In the genomic region with DNA sequence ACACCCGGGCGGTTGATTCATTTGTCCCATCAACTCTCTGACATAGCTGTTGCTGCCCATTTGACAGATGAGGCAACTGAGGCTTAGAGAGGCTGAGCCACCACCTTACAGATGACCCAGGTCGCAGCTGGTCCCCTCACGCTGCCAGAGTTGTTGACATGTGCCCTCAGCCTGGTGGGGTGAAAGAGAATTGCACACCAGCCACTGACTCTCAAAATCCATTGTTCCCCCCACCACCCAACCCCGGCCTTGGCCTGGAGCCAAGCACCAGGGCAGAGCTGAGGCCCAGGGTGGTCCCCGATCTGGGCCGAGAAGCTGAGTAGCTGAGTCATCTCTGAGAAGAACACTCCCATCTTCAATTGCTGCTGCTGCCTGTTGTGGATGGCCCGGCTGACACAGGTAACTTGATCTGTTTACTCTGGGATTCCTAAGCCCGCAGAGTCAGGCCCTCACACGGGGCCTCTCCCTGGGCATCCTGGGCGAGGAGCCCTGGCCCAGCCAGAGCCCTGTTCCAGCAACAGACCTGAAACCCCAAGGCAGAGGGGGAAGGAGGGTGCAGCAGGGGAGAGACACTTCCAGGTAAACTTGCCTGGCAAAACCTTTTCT, we compare ENCODE assay signal across 9 cellular contexts. TPM values are rescaled to one million over a fixed set of nuclear protein-coding genes. Genes with fewer than 3 reads are reported as not detected.
DNase-seq lines count a peak whose midpoint lies in the region; ATAC-seq and TF ChIP-seq lines count a peak whose summit lies in the region.
"Had no signal": no experiment of that assay in that cellular context is flagged by ENCODE, and none has a peak within 500 bp of the region (broad histone marks: within the 10 kb centered on the region; RNA-seq: fewer than 3 reads in every experiment).

No MANE protein-coding gene starts in this region.

- peaks cover 9% of the 10 kb centered on the region; the same call in 1 of the 2 replicates for H3F3A ChIP-seq in GM23338 (replicated peaks; ENCODE audit: low read depth)

- no peaks in the 10 kb centered on the region; the same call in 2 of the 3 replicates for H3K9me3 Mint-ChIP-seq in GM23338
- no peaks in the 10 kb centered on the region for H3K9me3 Mint-ChIP-seq in stimulated activated memory B cell treated with anti-CD40 and anti-IgM and Interleukin-4, amounts not matched to agents 10 μg/mL and 1 μg/mL and 100 μg/mL, for 72 hours
- H3K9me3 Mint-ChIP-seq: IgD-negative memory B cell had no signal

- H3K36me3 Mint-ChIP-seq in GM23338 (ENCODE audit: low read depth): 0 out of 3 replicates have a peak, but pooled peaks cover 5% of the 10 kb centered on the region
- no peaks in the 10 kb centered on the region for H3K36me3 Mint-ChIP-seq in stimulated activated memory B cell treated with anti-CD40 and anti-IgM and Interleukin-4, amounts not matched to agents 10 μg/mL and 1 μg/mL and 100 μg/mL, for 72 hours

- H2AFZ ChIP-seq in GM23338: no peak overlapping the region
- no peak overlapping the region for H2AFZ ChIP-seq in osteoblast (ENCODE audit: low read length)

- no peaks in the 10 kb centered on the region for H3K9me2 ChIP-seq in GM23338 (ENCODE audit: insufficient read depth)

- ATAC-seq in GM23338 (peak; percentile 96), HG03342 (IDR thresholded peaks at IDR 0.05; ENCODE audit: unreplicated experiment) (no peak)
- ATAC-seq in stimulated activated memory B cell treated with anti-CD40 and anti-IgM and Interleukin-4, amounts not matched to agents 10 μg/mL and 1 μg/mL and 100 μg/mL, for 72 hours: no peak

- peak overlapping the region; percentile 56 for H3K4me3 Mint-ChIP-seq in GM23338
- no peak overlapping the region for H3K4me3 Mint-ChIP-seq in stimulated activated memory B cell treated with anti-CD40 and anti-IgM and Interleukin-4, amounts not matched to agents 10 μg/mL and 1 μg/mL and 100 μg/mL, for 72 hours

- H3K4me1 Mint-ChIP-seq in GM23338: peaks cover 35% of the 10 kb centered on the region
- peaks cover 29% of the 10 kb centered on the region for H3K4me1 Mint-ChIP-seq in stimulated activated memory B cell treated with anti-CD40 and anti-IgM and Interleukin-4, amounts not matched to agents 10 μg/mL and 1 μg/mL and 100 μg/mL, for 72 hours

- H4K20me1 ChIP-seq in GM23338 (replicated peaks; ENCODE audit: insufficient read depth) (no peaks in the 10 kb centered on the region), osteoblast (ENCODE audit: insufficient read depth, low read length) (peaks cover 18% of the 10 kb centered on the region)

- DNase-seq in GM23338 (ENCODE audit: low spot score) (peak; percentile 93), NCI-H2171 treated with DMSO at 0.1 percent for 48 hours (lab: John Stamatoyannopoulos, UW) (peak; percentile 97), cardiac fibroblast (ENCODE audit: low read depth in 2 of 2) (peak; percentile 53 to 65), osteoblast (ENCODE audit: insufficient read length, low spot score, missing footprints) (peak; percentile 94), OCI-M1 (lab: John Stamatoyannopoulos, UW) (no peak)
- DNase-seq in stimulated activated CD4-positive, alpha-beta T cell treated with anti-CD3 and anti-CD28 coated beads, Interleukin-15, amount 100 ng/mL, for 24 hours: no peak

- no peaks in the 10 kb centered on the region for H3K9me3 ChIP-seq in osteoblast (ENCODE audit: low read depth, low read length)

- peaks cover 23% of the 10 kb centered on the region for H3K27me3 Mint-ChIP-seq in GM23338 (ENCODE audit: insufficient read depth, low read depth, poor library complexity)
- H3K27me3 Mint-ChIP-seq in stimulated activated memory B cell treated with anti-CD40 and anti-IgM and Interleukin-4, amounts not matched to agents 10 μg/mL and 1 μg/mL and 100 μg/mL, for 72 hours: no peaks in the 10 kb centered on the region
- H3K27me3 Mint-ChIP-seq: IgD-negative memory B cell had no signal

- peaks cover 16% of the 10 kb centered on the region for H3K4me1 ChIP-seq in GM23338 (ENCODE audit: insufficient read depth)
- peaks cover 5% of the 10 kb centered on the region for H3K4me1 ChIP-seq in osteoblast (ENCODE audit: insufficient read depth, low read length)

- peak in 1 of 2 experiments; percentile 23; a peak in 1 of 4 replicates for TF ChIP-seq CTCF in GM23338 (conservative IDR thresholded peaks at IDR 0.05; ENCODE audit: low read depth in 2 of 2)
- no peak for TF ChIP-seq CTCF in cardiac fibroblast (IDR thresholded peaks at IDR 0.05; ENCODE audit: low read depth, low read length)
- no peak for TF ChIP-seq CTCF in osteoblast (IDR thresholded peaks at IDR 0.05; ENCODE audit: extremely low read depth, low read depth, low read length)

- H3K79me2 ChIP-seq in GM23338 (replicated peaks; ENCODE audit: insufficient read depth) (peaks cover 39% of the 10 kb centered on the region), osteoblast (ENCODE audit: insufficient read depth, low read length) (no peaks in the 10 kb centered on the region)

- H3K4me3 ChIP-seq in GM23338 (no peak overlapping the region), cardiac fibroblast (replicated peaks in 1 of 2; ENCODE audit: low read depth in 2 of 2, low read length in 2 of 2) (no peak overlapping the region), osteoblast (ENCODE audit: insufficient read depth, low read length) (no peak overlapping the region)

- peak overlapping the region; percentile 99 for H3K27ac Mint-ChIP-seq in GM23338
- no peak overlapping the region for H3K27ac Mint-ChIP-seq in stimulated activated memory B cell treated with anti-CD40 and anti-IgM and Interleukin-4, amounts not matched to agents 10 μg/mL and 1 μg/mL and 100 μg/mL, for 72 hours
- H3K27ac Mint-ChIP-seq: IgD-negative memory B cell had no signal

- no peaks in the 10 kb centered on the region for H3K36me3 ChIP-seq in GM23338 (ENCODE audit: insufficient read depth)
- H3K36me3 ChIP-seq in osteoblast (ENCODE audit: insufficient read depth, low read length): no peaks in the 10 kb centered on the region

- H3K4me2 ChIP-seq in GM23338 (0 out of 2 replicates have a peak overlapping the region, but pooled peaks have one; percentile 42), osteoblast (ENCODE audit: insufficient read depth, low read length) (no peak overlapping the region)

- H3K27ac ChIP-seq in GM23338 (ENCODE audit: low read depth) (peak overlapping the region; percentile 94), osteoblast (ENCODE audit: low read depth, low read length) (no peak overlapping the region)

- no peaks in the 10 kb centered on the region for H3K27me3 ChIP-seq in GM23338 (ENCODE audit: insufficient read depth)
- no peaks in the 10 kb centered on the region for H3K27me3 ChIP-seq in osteoblast (ENCODE audit: insufficient read depth, low read length)

TF ChIP-seq in GM23338, 12 proteins besides CTCF, POLR2A, EP300 and RAD21 (continues in another document):
- no peak for TF ChIP-seq ZNF331 (CRISPR knock-in tag; IDR thresholded peaks at IDR 0.05; ENCODE audit: low read depth)
- TF ChIP-seq POLR2AphosphoS5 (IDR thresholded peaks at IDR 0.05; ENCODE audit: low read depth): no peak

RNA-seq across cellular contexts. Expression of a gene that starts 27.5 kb away (rescaled TPM):
- total RNA-seq in GM23338 (2014; rRNA removed; shearing (Covaris generic)): not detected in 2 replicates
- 1.1 TPM in 1 of 2 replicates, not detected in the other for polyA plus RNA-seq in GM23338 (2016; fragmentation: Nextera tagmentation; extraction: Ambion mirVana)
- total RNA-seq in osteoblast: not detected in 2 replicates

Comparison
In these comparisons a context has a peak if more than half of its experiments do, and no peak if none do; other contexts are left out.
1. DNase-seq: peak in GM23338 (single experiment), NCI-H2171 treated with DMSO at 0.1 percent for 48 hours (single experiment), cardiac fibroblast (2 of 2) and osteoblast (single experiment); none in OCI-M1 (single experiment) and stimulated activated CD4-positive, alpha-beta T cell treated with anti-CD3 and anti-CD28 coated beads, Interleukin-15, amount 100 ng/mL, for 24 hours (single experiment).